ENCODE assay signal across 8 cellular contexts in genomic region chr12:53217049-53217929, GRCh38. TPM values are rescaled to one million over a fixed set of nuclear protein-coding genes. Genes with fewer than 3 reads are reported as not detected.
DNase-seq lines count a peak whose midpoint lies in the region; ATAC-seq and TF ChIP-seq lines count a peak whose summit lies in the region.

No MANE protein-coding gene starts in this region.

- H3K9me3 Mint-ChIP-seq in CD4-positive, alpha-beta T cell: no peaks in the 10 kb centered on the region
- no peaks in the 10 kb centered on the region for H3K9me3 Mint-ChIP-seq in naive thymus-derived CD8-positive, alpha-beta T cell

- peak in 3 of 10 experiments; percentile 21 to 43 (median 26) for DNase-seq in CD4-positive, alpha-beta T cell
- peak; percentile 31 to 49 for DNase-seq in PC-9
- DNase-seq in dorsolateral prefrontal cortex: no peak
- peak in 4 of 10 donors; percentile 33 to 69 (median 42) for DNase-seq in naive thymus-derived CD8-positive, alpha-beta T cell
- DNase-seq in G401 (ENCODE audit: low spot score): no peak
- DNase-seq in COLO829 (ENCODE audit: low spot score): no peak
- no peak for DNase-seq in cerebellar cortex (ENCODE audit: low spot score)

- peaks cover 8% of the 10 kb centered on the region for H3K36me3 ChIP-seq in PC-9 (ENCODE audit: low read depth)

- no peaks in the 10 kb centered on the region for H3K27me3 Mint-ChIP-seq in CD4-positive, alpha-beta T cell
- no peaks in the 10 kb centered on the region for H3K27me3 Mint-ChIP-seq in naive thymus-derived CD8-positive, alpha-beta T cell

- 0 out of 2 replicates have a peak, but pooled peaks cover 6% of the 10 kb centered on the region for H4K20me1 ChIP-seq in PC-9 (ENCODE audit: insufficient read depth)

- H3F3A ChIP-seq in PC-9 (ENCODE audit: insufficient read depth, low read depth): peaks cover 31% of the 10 kb centered on the region

- peak overlapping the region; percentile 100 for H3K4me3 Mint-ChIP-seq in CD4-positive, alpha-beta T cell
- H3K4me3 Mint-ChIP-seq in naive thymus-derived CD8-positive, alpha-beta T cell: peak overlapping the region; percentile 83 to 100 (median 97)

- peak overlapping the region; percentile 90 for H3K27ac Mint-ChIP-seq in CD4-positive, alpha-beta T cell
- peak overlapping the region; percentile 90 to 97 (median 92) for H3K27ac Mint-ChIP-seq in naive thymus-derived CD8-positive, alpha-beta T cell

- H2AFZ ChIP-seq in PC-9: no peak overlapping the region

- no peaks in the 10 kb centered on the region for H3K9me2 ChIP-seq in PC-9 (ENCODE audit: insufficient read depth)

- H3K9me3 ChIP-seq in CD4-positive, alpha-beta T cell (ENCODE audit: control insufficient read depth, low read length): no peaks in the 10 kb centered on the region
- no peaks in the 10 kb centered on the region for H3K9me3 ChIP-seq in PC-9 (ENCODE audit: insufficient read depth, low read depth)

- H3K4me3 ChIP-seq in PC-9 (peak overlapping the region; percentile 68; the same call in 1 of the 2 replicates), dorsolateral prefrontal cortex (peak overlapping the region in 20 of 59 donors; percentile 22 to 80 (median 72))

- H3K4me1 ChIP-seq in PC-9 (replicated peaks; ENCODE audit: insufficient read depth): peaks cover 48% of the 10 kb centered on the region

- POLR2A ChIA-PET in CD4-positive, alpha-beta T cell (lab: Charles Lee): interaction anchor here (0.7 to 5.6 kb wide), 6 partner anchors 9 to 78 kb away, joined by 3 to 43 read pairs (median 16); partner anchors contain the start of genes CSAD, ESPL1, ITGB7 and PFDN5
- POLR2A ChIA-PET in PC-9 (lab: Charles Lee; ENCODE audit: unreplicated experiment): no interaction called here
- POLR2A ChIA-PET in naive thymus-derived CD8-positive, alpha-beta T cell (lab: Charles Lee): interaction anchor here (0.7 to 6.6 kb wide), 17 partner anchors 8 to 104 kb away, joined by 3 to 94 read pairs (median 10); partner anchors contain the start of genes AAAS, ESPL1, ITGB7 and PFDN5

- TF ChIP-seq CTCF in CD4-positive, alpha-beta T cell (IDR thresholded peaks at IDR 0.05): no peak
- TF ChIP-seq CTCF in PC-9 (conservative IDR thresholded peaks at IDR 0.05): no peak
- no peak for TF ChIP-seq CTCF in dorsolateral prefrontal cortex (IDR thresholded peaks at IDR 0.05 in 54 of 56, conservative IDR thresholded peaks at IDR 0.05 in 2 of 56; ENCODE audit: low read depth in 1 of 56, partially characterized antibody in 56 of 56)

- H3K27me3 ChIP-seq in CD4-positive, alpha-beta T cell (ENCODE audit: control insufficient read depth, insufficient read depth, low read length): no peaks in the 10 kb centered on the region
- H3K27me3 ChIP-seq in PC-9 (ENCODE audit: insufficient read depth, low read depth): no peaks in the 10 kb centered on the region
- no peaks in the 10 kb centered on the region for H3K27me3 ChIP-seq in dorsolateral prefrontal cortex

- intact Hi-C loops in CD4-positive, alpha-beta T cell (cut with DNase I, micrococcal nuclease): no loop called here
- intact Hi-C loops in PC-9 (cut with micrococcal nuclease; ENCODE audit: unreplicated experiment) (no loop called here), dorsolateral prefrontal cortex (cut with DNase I) (no loop called here)

- peaks cover 62% of the 10 kb centered on the region for H3K36me3 Mint-ChIP-seq in CD4-positive, alpha-beta T cell (ENCODE audit: low read depth)
- peaks cover 0 to 38% (median 5%) of the 10 kb centered on the region in 3 donors for H3K36me3 Mint-ChIP-seq in naive thymus-derived CD8-positive, alpha-beta T cell

- in situ Hi-C loops in G401 (cut with HindIII; ENCODE audit: low sequenced_read_pairs): loop anchor here (10.0 kb wide), 1 partner anchor 68 kb away; no protein-coding TSS in a partner anchor

- H3K79me2 ChIP-seq in PC-9 (ENCODE audit: low read depth): peaks cover 46% of the 10 kb centered on the region

- peak overlapping the region; percentile 98 for H3K4me2 ChIP-seq in PC-9

- H3K27ac ChIP-seq in CD4-positive, alpha-beta T cell (ENCODE audit: low read depth, low read length): peak overlapping the region; percentile 64
- H3K27ac ChIP-seq in PC-9 (peak overlapping the region; percentile 29), dorsolateral prefrontal cortex (peak overlapping the region in 47 of 59 donors; percentile 3 to 98 (median 91))

- no TSS peak for BruUV-seq in PC-9 (replicated peaks; lab: Mats Ljungman, UMichigan)

- CTCF ChIA-PET in CD4-positive, alpha-beta T cell (lab: Charles Lee): interaction anchor here (1.1 to 8.3 kb wide), 2 partner anchors 35 to 58 kb away, joined by 3 to 68 read pairs; a partner anchor contains a TSS
- CTCF ChIA-PET in PC-9 (lab: Charles Lee): no interaction called here

- ATAC-seq in CD4-positive, alpha-beta T cell (ENCODE audit: poor library complexity): no peak
- ATAC-seq in naive thymus-derived CD8-positive, alpha-beta T cell: no peak
- no peak for ATAC-seq in HG02870 (IDR thresholded peaks at IDR 0.05; ENCODE audit: unreplicated experiment)

- H3K4me1 Mint-ChIP-seq in CD4-positive, alpha-beta T cell (ENCODE audit: low read depth): peaks cover 76% of the 10 kb centered on the region
- peaks cover 56 to 74% (median 70%) of the 10 kb centered on the region in 4 donors for H3K4me1 Mint-ChIP-seq in naive thymus-derived CD8-positive, alpha-beta T cell

RNA-seq across cellular contexts. Expression of gene ITGB7, which starts 10.2 kb away (rescaled TPM):
- total RNA-seq in CD4-positive, alpha-beta T cell: 100 to 1,000 TPM; 166 to 180 TPM
- 2.4 and 3.3 TPM in 2 replicates for total RNA-seq in PC-9 (2021)
- total RNA-seq in dorsolateral prefrontal cortex: 1 to 10 TPM in 98 of 120 experiments, under 1 TPM in 20, not detected in 2; 0.43 to 4.9 (median 1.5) TPM
- total RNA-seq in naive thymus-derived CD8-positive, alpha-beta T cell: 100 to 1,000 TPM; 353 to 362 TPM
- 100 to 1,000 TPM; 202 to 219 (median 206) TPM for polyA plus RNA-seq in naive thymus-derived CD8-positive, alpha-beta T cell
- 0.41 and 0.49 TPM in 2 replicates for total RNA-seq in G401 (2014; rRNA removed; shearing (Covaris generic))

RNA-seq across cellular contexts. Expression of gene RARG, which starts 14.7 kb away (rescaled TPM):
- total RNA-seq in CD4-positive, alpha-beta T cell: 10 to 100 TPM; 14.0 to 15.8 TPM
- total RNA-seq in PC-9 (2021) (118 and 124 TPM in 2 replicates), dorsolateral prefrontal cortex (10 to 100 TPM in 100 of 120 experiments, 1 to 10 TPM in 20; 5.6 to 27.3 (median 13.3) TPM)
- total RNA-seq in naive thymus-derived CD8-positive, alpha-beta T cell: 10 to 100 TPM; 57.8 to 60.4 TPM
- polyA plus RNA-seq in naive thymus-derived CD8-positive, alpha-beta T cell: 10 to 100 TPM in 1 of 3 donors, 1 to 10 TPM in 2; 1.6 to 12.7 (median 3.8) TPM
- 48.6 and 58.9 TPM in 2 replicates for total RNA-seq in G401 (2014; rRNA removed; shearing (Covaris generic))

RNA-seq across cellular contexts. Expression of gene CSAD, which starts 36.6 kb away (rescaled TPM):
- 10 to 100 TPM; 56.7 to 57.3 TPM for total RNA-seq in CD4-positive, alpha-beta T cell
- total RNA-seq in PC-9 (2021): 33.1 and 49.0 TPM in 2 replicates
- total RNA-seq in dorsolateral prefrontal cortex: 10 to 100 TPM; 28.2 to 90.7 (median 62.4) TPM
- 10 to 100 TPM; 50.8 to 53.4 TPM for total RNA-seq in naive thymus-derived CD8-positive, alpha-beta T cell
- 1 to 10 TPM; 1.1 to 1.3 (median 1.2) TPM for polyA plus RNA-seq in naive thymus-derived CD8-positive, alpha-beta T cell
- total RNA-seq in G401 (2014; rRNA removed; shearing (Covaris generic)): 2.0 and 7.2 TPM in 2 replicates

RNA-seq across cellular contexts. Expression of gene ZNF740, which starts 36.8 kb away (rescaled TPM):
- total RNA-seq in CD4-positive, alpha-beta T cell: 10 to 100 TPM; 24.4 to 24.7 TPM
- total RNA-seq in PC-9 (2021): 48.3 and 65.8 TPM in 2 replicates
- 10 to 100 TPM; 29.1 to 79.4 (median 48.6) TPM for total RNA-seq in dorsolateral prefrontal cortex
- 100 to 1,000 TPM; 112 to 113 TPM for total RNA-seq in naive thymus-derived CD8-positive, alpha-beta T cell
- 1 to 10 TPM; 2.8 to 3.5 (median 3.1) TPM for polyA plus RNA-seq in naive thymus-derived CD8-positive, alpha-beta T cell
- total RNA-seq in G401 (2014; rRNA removed; shearing (Covaris generic)): 12.1 and 19.4 TPM in 2 replicates

RNA-seq across cellular contexts. Expression of gene ESPL1, which starts 50.8 kb away (rescaled TPM):
- total RNA-seq in CD4-positive, alpha-beta T cell: under 1 TPM; 0.20 to 0.71 TPM
- total RNA-seq in PC-9 (2021): 37.4 and 42.0 TPM in 2 replicates
- 1 to 10 TPM in 3 of 120 experiments, under 1 TPM in 60, not detected in 57; 0.07 to 1.8 (median 0.25) TPM for total RNA-seq in dorsolateral prefrontal cortex
- under 1 TPM; 0.27 to 0.81 TPM for total RNA-seq in naive thymus-derived CD8-positive, alpha-beta T cell
- polyA plus RNA-seq in naive thymus-derived CD8-positive, alpha-beta T cell: not detected
- total RNA-seq in G401 (2014; rRNA removed; shearing (Covaris generic)): 21.8 and 23.1 TPM in 2 replicates

Comparison
In these comparisons a context has a peak if more than half of its experiments do, and no peak if none do; other contexts are left out.
1. DNase-seq: peak in PC-9 (2 of 2); none in dorsolateral prefrontal cortex (0 of 10), G401 (single experiment), COLO829 (single experiment) and cerebellar cortex (single experiment).
2. H3K27ac ChIP-seq: peak in every context shown above with its lines; median percentile 91 in dorsolateral prefrontal cortex; 64 in CD4-positive, alpha-beta T cell; 29 in PC-9.
3. RNA of gene ITGB7, which starts 10.2 kb away (total RNA-seq): 353 to 362 TPM in naive thymus-derived CD8-positive, alpha-beta T cell and 166 to 180 TPM in CD4-positive, alpha-beta T cell; 2.4 to 3.3 TPM in PC-9, 0.43 to 4.9 TPM in dorsolateral prefrontal cortex and 0.41 to 0.49 TPM in G401; every median in the first group is over 10 times any median in the second.